1 cellular context compared by ENCODE assay signal in genomic region chr12:6034596-6034995, GRCh38.
TF ChIP-seq lines count a peak whose summit lies in the region.

No MANE protein-coding gene starts in this region.

TF ChIP-seq in HepG2, 621 proteins besides CTCF, POLR2A, EP300 and RAD21 (continued from another document):
- TF ChIP-seq, protein P1, sequence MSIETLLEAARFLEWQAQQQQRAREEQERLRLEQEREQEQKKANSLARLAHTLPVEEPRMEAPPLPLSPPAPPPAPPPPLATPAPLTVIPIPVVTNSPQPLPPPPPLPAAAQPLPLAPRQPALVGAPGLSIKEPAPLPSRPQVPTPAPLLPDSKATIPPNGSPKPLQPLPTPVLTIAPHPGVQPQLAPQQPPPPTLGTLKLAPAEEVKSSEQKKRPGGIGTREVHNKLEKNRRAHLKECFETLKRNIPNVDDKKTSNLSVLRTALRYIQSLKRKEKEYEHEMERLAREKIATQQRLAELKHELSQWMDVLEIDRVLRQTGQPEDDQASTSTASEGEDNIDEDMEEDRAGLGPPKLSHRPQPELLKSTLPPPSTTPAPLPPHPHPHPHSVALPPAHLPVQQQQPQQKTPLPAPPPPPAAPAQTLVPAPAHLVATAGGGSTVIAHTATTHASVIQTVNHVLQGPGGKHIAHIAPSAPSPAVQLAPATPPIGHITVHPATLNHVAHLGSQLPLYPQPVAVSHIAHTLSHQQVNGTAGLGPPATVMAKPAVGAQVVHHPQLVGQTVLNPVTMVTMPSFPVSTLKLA (IDR thresholded peaks at IDR 0.05), result peak; percentile 59; the same call in 1 of the 2 replicates
